ENCODE assay signal across 8 cellular contexts in genomic region chrX:102345916-102346315, GRCh38.
DNase-seq lines count a peak whose midpoint lies in the region; ATAC-seq lines count a peak whose summit lies in the region.

No MANE protein-coding gene starts in this region.

- no peaks in the 10 kb centered on the region for H3K4me1 Mint-ChIP-seq in stimulated activated naive B cell treated with anti-CD40 and anti-IgM and Interleukin-4, amounts not matched to agents 10 μg/mL and 1 μg/mL and 100 μg/mL, for 72 hours

- H3K4me3 Mint-ChIP-seq in stimulated activated naive B cell treated with anti-CD40 and anti-IgM and Interleukin-4, amounts not matched to agents 10 μg/mL and 1 μg/mL and 100 μg/mL, for 72 hours, result no peak overlapping the region

- no peaks in the 10 kb centered on the region for H3K36me3 Mint-ChIP-seq in stimulated activated naive B cell treated with anti-CD40 and anti-IgM and Interleukin-4, amounts not matched to agents 10 μg/mL and 1 μg/mL and 100 μg/mL, for 72 hours

- DNase-seq in AG08396 (ENCODE audit: low spot score) (peak; percentile 43), HCEC 1CT (peak; percentile 5), myocyte (ENCODE audit: low read depth) (peak; percentile 54), NCI-H146 treated with DMSO at 0.1 percent for 48 hours (lab: John Stamatoyannopoulos, UW; ENCODE audit: unreplicated experiment) (no peak), KG1 (lab: John Stamatoyannopoulos, UW) (no peak)
- DNase-seq in activated CD4-positive, alpha-beta T cell treated with anti-CD3 and anti-CD28 coated beads for 4 hours, result peak; percentile 22 to 74
- peak; percentile 68 for DNase-seq in effector CD4-positive, alpha-beta T cell
- DNase-seq in stimulated activated naive B cell treated with anti-CD40 and anti-IgM and Interleukin-4, amounts not matched to agents 10 μg/mL and 1 μg/mL and 100 μg/mL, for 72 hours, result peak; percentile 10

- H3K9me3 Mint-ChIP-seq in stimulated activated naive B cell treated with anti-CD40 and anti-IgM and Interleukin-4, amounts not matched to agents 10 μg/mL and 1 μg/mL and 100 μg/mL, for 72 hours, result no peaks in the 10 kb centered on the region

- ATAC-seq in stimulated activated naive B cell treated with anti-CD40 and anti-IgM and Interleukin-4, amounts not matched to agents 10 μg/mL and 1 μg/mL and 100 μg/mL, for 72 hours (replicated peaks), result peak; percentile 31 to 51

- no peak overlapping the region for H3K27ac Mint-ChIP-seq in stimulated activated naive B cell treated with anti-CD40 and anti-IgM and Interleukin-4, amounts not matched to agents 10 μg/mL and 1 μg/mL and 100 μg/mL, for 72 hours

- no peaks in the 10 kb centered on the region for H3K27me3 Mint-ChIP-seq in stimulated activated naive B cell treated with anti-CD40 and anti-IgM and Interleukin-4, amounts not matched to agents 10 μg/mL and 1 μg/mL and 100 μg/mL, for 72 hours

Comparison
In these comparisons a context has a peak if more than half of its experiments do, and no peak if none do; other contexts are left out.
1. DNase-seq: peak in AG08396 (single experiment), HCEC 1CT (single experiment), activated CD4-positive, alpha-beta T cell treated with anti-CD3 and anti-CD28 coated beads for 4 hours (2 of 2), effector CD4-positive, alpha-beta T cell (single experiment), myocyte (single experiment) and stimulated activated naive B cell treated with anti-CD40 and anti-IgM and Interleukin-4, amounts not matched to agents 10 μg/mL and 1 μg/mL and 100 μg/mL, for 72 hours (single experiment); none in NCI-H146 treated with DMSO at 0.1 percent for 48 hours (single experiment) and KG1 (single experiment).